In genomic region chr6:135380793-135381192, GRCh38 we compare ENCODE assay signal across 35 cellular contexts.
DNase-seq lines count a peak whose midpoint lies in the region; ATAC-seq, FAIRE-seq and TF ChIP-seq lines count a peak whose summit lies in the region.
"Had no signal": no experiment of that assay in that cellular context is flagged by ENCODE, and none has a peak within 500 bp of the region (broad histone marks: within the 10 kb centered on the region; RNA-seq: fewer than 3 reads in every experiment).

No MANE protein-coding gene starts in this region.

- no peak for FAIRE-seq in HepG2 (lab: Jason Lieb, UNC)
- FAIRE-seq in GM19239 (lab: Jason Lieb, UNC): peak; percentile 59
- no peak for FAIRE-seq in K562 (lab: Jason Lieb, UNC)
- peak; percentile 44 for FAIRE-seq in small intestine (lab: Jason Lieb, UNC)
- FAIRE-seq: A204.1, A549, D721Med had no signal

- H3K9me1 ChIP-seq in K562 (ENCODE audit: control insufficient read depth, insufficient read depth, low read length): no peaks in the 10 kb centered on the region

- intact Hi-C loops in HepG2 (cut with micrococcal nuclease; ENCODE audit: unreplicated experiment) (no loop called here), right lobe of liver (cut with DNase I) (no loop called here), K562 (cut with micrococcal nuclease) (no loop called here)

- H3K4me2 ChIP-seq in HepG2 (ENCODE audit: low read depth, low read length): no peak overlapping the region
- H3K4me2 ChIP-seq in K562 (ENCODE audit: insufficient read depth, low read length): no peak overlapping the region
- H3K4me2 ChIP-seq: A549; BLaER1; BLaER1 treated with 17β-estradiol and CSF1 and Interleukin-3, amounts not matched to agents 10 nM and 100 nM had no signal

- POLR2A ChIA-PET in HepG2 (lab: Yijun Ruan, JAX) (no interaction called here), K562 (lab: Yijun Ruan, JAX) (no interaction called here)

- H3K9me3 ChIP-seq in HepG2 (ENCODE audit: low read length) (no peaks in the 10 kb centered on the region), right lobe of liver (no peaks in the 10 kb centered on the region), K562 (replicated peaks; ENCODE audit: control insufficient read depth, insufficient read depth, low read depth, low read length) (no peaks in the 10 kb centered on the region), small intestine (ENCODE audit: control insufficient read depth, low read depth) (no peaks in the 10 kb centered on the region), gastroesophageal sphincter (no peaks in the 10 kb centered on the region)
- H3K9me3 ChIP-seq: A549; BE2C; BLaER1; BLaER1 treated with 17β-estradiol and CSF1 and Interleukin-3, amounts not matched to agents 10 nM and 100 nM; Caco-2 had no signal

- TF ChIP-seq RAD21 in HepG2 (CRISPR knock-in tag; IDR thresholded peaks at IDR 0.05) (no peak), K562 (CRISPR knock-in tag; conservative IDR thresholded peaks at IDR 0.05 in 1 of 2, IDR thresholded peaks at IDR 0.05 in 1 of 2) (no peak)

- no peak for TF ChIP-seq EP300 in HepG2 (IDR thresholded peaks at IDR 0.05; ENCODE audit: low read depth in 2 of 2, low read length in 2 of 2)
- TF ChIP-seq EP300 in HepG2 (CRISPR knock-in tag; IDR thresholded peaks at IDR 0.05; ENCODE audit: borderline replicate concordance): no peak
- no peak for TF ChIP-seq EP300 in K562 (IDR thresholded peaks at IDR 0.05; ENCODE audit: low read length)
- TF ChIP-seq EP300 in gastroesophageal sphincter (IDR thresholded peaks at IDR 0.05): no peak

- BruUV-seq in HepG2 (replicated peaks; lab: Mats Ljungman, UMichigan) (no TSS peak), K562 (replicated peaks; lab: Mats Ljungman, UMichigan) (no TSS peak)

- H3K4me1 ChIP-seq in HepG2 (ENCODE audit: insufficient read depth, low read length) (no peaks in the 10 kb centered on the region), right lobe of liver (no peaks in the 10 kb centered on the region), K562 (replicated peaks in 1 of 2; ENCODE audit: control insufficient read depth in 2 of 2, insufficient read depth in 2 of 2, low read length in 2 of 2) (peaks cover 0 to 4% of the 10 kb centered on the region in 2 experiments; a peak in 1 of 5 replicates), small intestine (ENCODE audit: control insufficient read depth in 2 of 2, insufficient read depth in 1 of 2, low read depth in 1 of 2, low read length in 1 of 2) (no peaks in the 10 kb centered on the region), gastroesophageal sphincter (no peaks in the 10 kb centered on the region)
- H3K4me1 ChIP-seq: A549; BE2C; BLaER1; BLaER1 treated with 17β-estradiol and CSF1 and Interleukin-3, amounts not matched to agents 10 nM and 100 nM; Caco-2 had no signal

- H4K20me1 ChIP-seq in HepG2 (ENCODE audit: insufficient read depth, low read length): no peaks in the 10 kb centered on the region
- no peaks in the 10 kb centered on the region for H4K20me1 ChIP-seq in K562 (replicated peaks; ENCODE audit: control insufficient read depth, insufficient read depth, low read length)
- H4K20me1 ChIP-seq: BLaER1; BLaER1 treated with 17β-estradiol and CSF1 and Interleukin-3, amounts not matched to agents 10 nM and 100 nM had no signal

- TF ChIP-seq CTCF in HepG2 (CRISPR knock-in tag; IDR thresholded peaks at IDR 0.05) (no peak), right lobe of liver (IDR thresholded peaks at IDR 0.05) (no peak), K562 (IDR thresholded peaks at IDR 0.05 in 2 of 3, conservative IDR thresholded peaks at IDR 0.05 in 1 of 3; ENCODE audit: insufficient read depth in 2 of 3, low read depth in 1 of 3, low read length in 3 of 3) (no peak), gastroesophageal sphincter (IDR thresholded peaks at IDR 0.05) (no peak)

- H3K27ac ChIP-seq in HepG2 (ENCODE audit: extremely low read length, insufficient read depth, low read length) (no peak overlapping the region), right lobe of liver (no peak overlapping the region), K562 (ENCODE audit: extremely low read depth, low read depth, low read length) (no peak overlapping the region), small intestine (ENCODE audit: low read depth in 1 of 2, low read length in 1 of 2) (no peak overlapping the region), gastroesophageal sphincter (no peak overlapping the region)
- H3K27ac ChIP-seq: 22Rv1; A549; BLaER1; BLaER1 treated with 17β-estradiol and CSF1 and Interleukin-3, amounts not matched to agents 10 nM and 100 nM; C4-2B had no signal

- TF ChIP-seq POLR2A in HepG2 (IDR thresholded peaks at IDR 0.05; ENCODE audit: insufficient read depth in 1 of 2, low read depth in 2 of 2, low read length in 2 of 2): no peak
- no peak for TF ChIP-seq POLR2A in right lobe of liver (IDR thresholded peaks at IDR 0.05)
- TF ChIP-seq POLR2A in K562 (conservative IDR thresholded peaks at IDR 0.05): no peak
- TF ChIP-seq POLR2A in gastroesophageal sphincter (IDR thresholded peaks at IDR 0.05): no peak

- no peak for ATAC-seq in HepG2
- ATAC-seq in right lobe of liver: no peak
- ATAC-seq in K562: no peak
- no peak for ATAC-seq in gastroesophageal sphincter
- ATAC-seq: A549; CD8-positive, alpha-beta T cell had no signal

- H3K36me3 ChIP-seq in HepG2 (replicated peaks in 1 of 2; ENCODE audit: control insufficient read depth in 1 of 2, insufficient read depth in 2 of 2, low read length in 2 of 2): no peaks in the 10 kb centered on the region
- no peaks in the 10 kb centered on the region for H3K36me3 ChIP-seq in right lobe of liver
- no peaks in the 10 kb centered on the region for H3K36me3 ChIP-seq in K562 (ENCODE audit: control insufficient read depth, insufficient read depth, low read length)
- no peaks in the 10 kb centered on the region for H3K36me3 ChIP-seq in small intestine (ENCODE audit: control insufficient read depth in 2 of 2, insufficient read depth in 2 of 2, low read length in 2 of 2)
- H3K36me3 ChIP-seq in gastroesophageal sphincter: no peaks in the 10 kb centered on the region
- H3K36me3 ChIP-seq: BE2C; BLaER1; BLaER1 treated with 17β-estradiol and CSF1 and Interleukin-3, amounts not matched to agents 10 nM and 100 nM had no signal

- H3K27me3 ChIP-seq in HepG2 (ENCODE audit: control insufficient read depth in 1 of 2, insufficient read depth in 2 of 2, low read length in 2 of 2) (no peaks in the 10 kb centered on the region), right lobe of liver (no peaks in the 10 kb centered on the region), K562 (ENCODE audit: control insufficient read depth in 2 of 2, insufficient read depth in 2 of 2, low read length in 2 of 2) (no peaks in the 10 kb centered on the region), small intestine (ENCODE audit: control insufficient read depth in 2 of 2, insufficient read depth in 2 of 2, low read length in 2 of 2) (no peaks in the 10 kb centered on the region), gastroesophageal sphincter (no peaks in the 10 kb centered on the region)
- H3K27me3 ChIP-seq: BE2C; BLaER1; BLaER1 treated with 17β-estradiol and CSF1 and Interleukin-3, amounts not matched to agents 10 nM and 100 nM had no signal

- DNase-seq in HepG2 (ENCODE audit: low spot score) (no peak), right lobe of liver (no peak), GM19239 (ENCODE audit: insufficient read length, low spot score) (no peak), K562 (ENCODE audit: extremely low read depth in 1 of 4, low spot score in 3 of 4) (no peak), small intestine (no peak), H4 (ENCODE audit: low spot score) (no peak), T-helper 9 cell (no peak)
- DNase-seq: 8988T; ACHN; AML-193; BE2C; C1 segment of cervical spinal cord; Caco-2; Calu3; CD4-positive, alpha-beta memory T cell; CD4-positive, alpha-beta T cell; CD4-positive, CD25-positive, alpha-beta regulatory T cell; CD8-positive, alpha-beta memory T cell; CD8-positive, alpha-beta T cell; COR-L47; DMS 273 treated with DMSO at 0.1 percent for 48 hours; DMS153; DMS53; DMS79; DMS79 treated with DMSO at 0.1 percent for 48 hours; DND-41; EL had no signal

- CTCF ChIA-PET in HepG2 (lab: Yijun Ruan, JAX; ENCODE audit: low intra/inter-chr PET ratio, low total read pairs): no interaction called here
- CTCF ChIA-PET in K562 (lab: Yijun Ruan, JAX; ENCODE audit: low intra/inter-chr PET ratio): no interaction called here

- H2AFZ ChIP-seq in HepG2 (ENCODE audit: low read length) (no peak overlapping the region), K562 (ENCODE audit: low read depth, low read length) (no peak overlapping the region)

- in situ Hi-C loops in HepG2 (cut with HindIII; ENCODE audit: extremely low pct_ligation_motif_present, low pct_unique_long_range_greater_than_20kb): no loop called here
- in situ Hi-C loops in K562 (cut with MboI): no loop called here

- H3K9ac ChIP-seq in HepG2 (ENCODE audit: insufficient read depth, low read depth, low read length) (no peak overlapping the region), K562 (ENCODE audit: insufficient read depth in 1 of 2, low read depth in 2 of 2, low read length in 2 of 2) (no peak overlapping the region)
- H3K9ac ChIP-seq: BLaER1; BLaER1 treated with 17β-estradiol and CSF1 and Interleukin-3, amounts not matched to agents 10 nM and 100 nM had no signal

- H3K4me3 ChIP-seq in HepG2 (replicated peaks in 1 of 3; ENCODE audit: insufficient read depth in 1 of 3, low read depth in 2 of 3, low read length in 3 of 3): no peak overlapping the region
- H3K4me3 ChIP-seq in right lobe of liver: no peak overlapping the region
- no peak overlapping the region for H3K4me3 ChIP-seq in K562
- no peak overlapping the region for H3K4me3 ChIP-seq in small intestine (ENCODE audit: low read depth in 1 of 2, low read length in 2 of 2)
- no peak overlapping the region for H3K4me3 ChIP-seq in gastroesophageal sphincter
- H3K4me3 ChIP-seq: A549; BLaER1; BLaER1 treated with 17β-estradiol and CSF1 and Interleukin-3, amounts not matched to agents 10 nM and 100 nM had no signal

- no peaks in the 10 kb centered on the region for H3K79me2 ChIP-seq in HepG2 (ENCODE audit: insufficient read depth, low read length)
- H3K79me2 ChIP-seq in K562 (ENCODE audit: control insufficient read depth, insufficient read depth, low read length): no peaks in the 10 kb centered on the region

TF ChIP-seq in HepG2, 621 proteins besides CTCF, POLR2A, EP300 and RAD21 (continues in another document):
- no peak for TF ChIP-seq ZNF720 (CRISPR knock-in tag; IDR thresholded peaks at IDR 0.05)
- no peak for TF ChIP-seq PPARG (CRISPR knock-in tag; conservative IDR thresholded peaks at IDR 0.05)
- TF ChIP-seq ZNF615 (CRISPR knock-in tag; IDR thresholded peaks at IDR 0.05; ENCODE audit: borderline replicate concordance): no peak
- TF ChIP-seq SAFB2 (CRISPR knock-in tag; IDR thresholded peaks at IDR 0.05; ENCODE audit: borderline replicate concordance, low read depth): no peak

TF ChIP-seq in K562, 482 proteins besides CTCF, POLR2A, EP300 and RAD21:
- peak; percentile 52 for TF ChIP-seq C11orf30 (IDR thresholded peaks at IDR 0.05; ENCODE audit: low read depth)
- TF ChIP-seq ZNF316 (IDR thresholded peaks at IDR 0.05): peak; percentile 70
- no peak for TF ChIP-seq KLF13 (tag; IDR thresholded peaks at IDR 0.05; ENCODE audit: borderline replicate concordance, low read depth)
- TF ChIP-seq ZBTB7A (IDR thresholded peaks at IDR 0.05; ENCODE audit: borderline replicate concordance, control insufficient read depth, low read depth, low read length): no peak
- no peak for TF ChIP-seq SLC30A9 (CRISPR knock-in tag; IDR thresholded peaks at IDR 0.05)

Comparison
In these comparisons a context has a peak if more than half of its experiments do, and no peak if none do; other contexts are left out.
1. Of the 241 proteins assayed by ChIP-seq in both HepG2 and K562: peak only in HepG2: MAFF and MAFK; only in K562: none; in both: none; in neither: 239.